In the genomic region with DNA sequence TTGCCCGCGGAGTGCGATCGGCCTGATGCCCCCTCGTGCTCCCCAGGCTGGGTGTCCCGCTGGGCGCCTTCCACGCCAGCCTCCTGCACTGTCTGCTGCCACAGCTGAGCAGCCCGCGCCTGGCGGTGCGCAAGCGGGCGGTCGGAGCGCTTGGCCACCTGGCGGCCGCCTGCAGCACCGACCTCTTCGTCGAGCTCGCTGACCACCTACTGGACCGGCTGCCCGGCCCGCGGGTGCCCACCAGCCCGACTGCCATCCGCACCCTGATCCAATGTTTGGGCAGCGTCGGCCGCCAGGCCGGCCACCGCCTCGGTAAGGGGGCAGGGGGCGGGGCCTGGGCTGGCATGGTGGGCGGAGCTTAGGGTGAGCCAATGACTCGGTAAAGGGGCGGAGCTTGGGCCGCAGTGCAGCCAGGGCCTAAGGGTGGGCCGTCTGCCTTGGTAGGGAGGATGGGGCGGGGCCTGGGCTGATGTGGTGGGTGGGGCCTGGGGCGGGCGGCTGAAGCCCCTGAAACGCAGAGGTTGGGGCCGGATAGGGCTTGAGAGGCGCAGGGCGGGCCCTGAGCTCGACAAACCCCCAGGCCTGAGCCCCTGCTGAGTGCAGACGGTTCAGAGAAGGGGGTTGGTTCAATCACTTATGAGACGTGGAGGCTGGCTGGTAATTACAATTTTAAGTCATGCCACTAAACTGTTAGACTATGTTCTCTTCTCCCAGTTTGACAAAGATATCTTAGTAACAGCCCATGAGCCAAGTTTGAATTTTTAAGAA, we compare ENCODE assay signal across 8 cellular contexts. TPM values are rescaled to one million over a fixed set of nuclear protein-coding genes. Genes with fewer than 3 reads are reported as not detected.
DNase-seq lines count a peak whose midpoint lies in the region; ATAC-seq and TF ChIP-seq lines count a peak whose summit lies in the region.

No MANE protein-coding gene starts in this region.

- ATAC-seq in GM19463 (IDR thresholded peaks at IDR 0.05; ENCODE audit: unreplicated experiment) (peak; percentile 99), Panc1 (peak; percentile 99)
- ATAC-seq in activated T-helper 17 cell treated with anti-CD3 and anti-CD28 coated beads, Interleukin-2, amount 50 U/mL, for 72 hours (replicated peaks) = peak; percentile 99
- peak; percentile 99 to 100 for ATAC-seq in natural killer cell treated with Interleukin-12 subunit alpha and Interleukin-12 subunit beta and Interleukin-15 and Interleukin-18, amount 100 ng/mL, for 72 hours

- CTCF ChIA-PET in CD4-positive, alpha-beta memory T cell (lab: Charles Lee; ENCODE audit: partially characterized antibody) = interaction anchor here (0.8 to 7.1 kb wide), 23 partner anchors 8 to 838 kb away, joined by 3 to 61 read pairs (median 4); a partner anchor contains a TSS
- CTCF ChIA-PET in Panc1 (lab: Charles Lee) = interaction anchor here (0.6 to 2.3 kb wide), 6 partner anchors 13 to 104 kb away, joined by 3 to 7 read pairs (median 5); a partner anchor contains a TSS

- intact Hi-C loops in CD4-positive, alpha-beta memory T cell (cut with micrococcal nuclease) = loop anchor here (1.0 kb wide), 3 partner anchors 14 to 104 kb away; a partner anchor contains a TSS
- intact Hi-C loops in Panc1 (cut with micrococcal nuclease; ENCODE audit: unreplicated experiment) = no loop called here

- no peaks in the 10 kb centered on the region for H3K9me3 ChIP-seq in CD4-positive, alpha-beta memory T cell (ENCODE audit: control insufficient read depth in 1 of 2, low read length in 2 of 2)
- H3K9me3 ChIP-seq in Panc1 (ENCODE audit: control insufficient read depth, insufficient read depth, low read depth, low read length) = no peaks in the 10 kb centered on the region

- BruUV-seq in Panc1 (replicated peaks; lab: Mats Ljungman, UMichigan) = no TSS peak

- H3K27ac Mint-ChIP-seq in CD4-positive, alpha-beta memory T cell = peak overlapping the region; percentile 14 to 87 (median 79)
- no peak overlapping the region for H3K27ac Mint-ChIP-seq in activated T-helper 17 cell treated with anti-CD3 and anti-CD28 coated beads, Interleukin-2, amount 50 U/mL, for 72 hours
- no peak overlapping the region for H3K27ac Mint-ChIP-seq in natural killer cell treated with Interleukin-12 subunit alpha and Interleukin-12 subunit beta and Interleukin-15 and Interleukin-18, amount 100 ng/mL, for 72 hours

- peaks cover 0 to 21% (median 11%) of the 10 kb centered on the region in 4 donors for H3K4me1 Mint-ChIP-seq in CD4-positive, alpha-beta memory T cell
- no peaks in the 10 kb centered on the region for H3K4me1 Mint-ChIP-seq in activated T-helper 17 cell treated with anti-CD3 and anti-CD28 coated beads, Interleukin-2, amount 50 U/mL, for 72 hours
- peaks cover 8 to 10% of the 10 kb centered on the region in 2 donors for H3K4me1 Mint-ChIP-seq in natural killer cell treated with Interleukin-12 subunit alpha and Interleukin-12 subunit beta and Interleukin-15 and Interleukin-18, amount 100 ng/mL, for 72 hours (ENCODE audit: low read depth in 2 of 2)

- peak; percentile 91 to 95 (median 93) for DNase-seq in CD4-positive, alpha-beta memory T cell
- DNase-seq in HK-2 (ENCODE audit: unreplicated experiment) = peak; percentile 90
- no peak for DNase-seq in Panc1 (ENCODE audit: low read depth, low spot score)
- DNase-seq in fibroblast of pulmonary artery (ENCODE audit: low read depth) = peak; percentile 90
- peak; percentile 94 for DNase-seq in natural killer cell treated with Interleukin-12 subunit alpha and Interleukin-12 subunit beta and Interleukin-15 and Interleukin-18, amount 100 ng/mL, for 72 hours (ENCODE audit: low spot score)
- DNase-seq in stimulated activated naive CD4-positive, alpha-beta T cell (lab: John Stamatoyannopoulos, UW) = peak; percentile 85 to 97 (median 94)

- H3K9me3 Mint-ChIP-seq in CD4-positive, alpha-beta memory T cell = no peaks in the 10 kb centered on the region
- no peaks in the 10 kb centered on the region for H3K9me3 Mint-ChIP-seq in activated T-helper 17 cell treated with anti-CD3 and anti-CD28 coated beads, Interleukin-2, amount 50 U/mL, for 72 hours
- no peaks in the 10 kb centered on the region for H3K9me3 Mint-ChIP-seq in natural killer cell treated with Interleukin-12 subunit alpha and Interleukin-12 subunit beta and Interleukin-15 and Interleukin-18, amount 100 ng/mL, for 72 hours

- H3K36me3 Mint-ChIP-seq in CD4-positive, alpha-beta memory T cell = no peaks in the 10 kb centered on the region
- H3K36me3 Mint-ChIP-seq in activated T-helper 17 cell treated with anti-CD3 and anti-CD28 coated beads, Interleukin-2, amount 50 U/mL, for 72 hours (ENCODE audit: low read depth) = no peaks in the 10 kb centered on the region
- no peaks in the 10 kb centered on the region for H3K36me3 Mint-ChIP-seq in natural killer cell treated with Interleukin-12 subunit alpha and Interleukin-12 subunit beta and Interleukin-15 and Interleukin-18, amount 100 ng/mL, for 72 hours

- H3K27me3 Mint-ChIP-seq in CD4-positive, alpha-beta memory T cell = no peaks in the 10 kb centered on the region
- no peaks in the 10 kb centered on the region for H3K27me3 Mint-ChIP-seq in activated T-helper 17 cell treated with anti-CD3 and anti-CD28 coated beads, Interleukin-2, amount 50 U/mL, for 72 hours
- H3K27me3 Mint-ChIP-seq in natural killer cell treated with Interleukin-12 subunit alpha and Interleukin-12 subunit beta and Interleukin-15 and Interleukin-18, amount 100 ng/mL, for 72 hours = peaks cover 0 to 3% of the 10 kb centered on the region in 2 donors

- POLR2A ChIA-PET in CD4-positive, alpha-beta memory T cell (lab: Charles Lee; ENCODE audit: partially characterized antibody) = interaction anchor here (1.0 to 3.4 kb wide), 7 partner anchors 14 to 189 kb away, joined by 3 to 44 read pairs (median 6); a partner anchor contains a TSS
- POLR2A ChIA-PET in Panc1 (lab: Charles Lee) = interaction anchor here (0.6 kb wide), 1 partner anchor 88 kb away, joined by 3 read pairs; no protein-coding TSS in a partner anchor

- peak overlapping the region in 1 of 2 donors; percentile 51 for H3K4me3 ChIP-seq in CD4-positive, alpha-beta memory T cell (ENCODE audit: low read length in 2 of 2)
- H3K4me3 ChIP-seq in Panc1 (ENCODE audit: low read depth in 2 of 2, low read length in 2 of 2) (peak overlapping the region; percentile 49 to 53), fibroblast of pulmonary artery (replicated peaks; ENCODE audit: low read depth, low read length) (peak overlapping the region; percentile 60)

- in situ Hi-C loops in Panc1 (cut with HindIII; ENCODE audit: low pct_unique_long_range_greater_than_20kb, low sequenced_read_pairs) = no loop called here

- no peaks in the 10 kb centered on the region for H3K36me3 ChIP-seq in CD4-positive, alpha-beta memory T cell (ENCODE audit: insufficient read depth, low read length)
- no peaks in the 10 kb centered on the region for H3K36me3 ChIP-seq in Panc1 (ENCODE audit: control insufficient read depth, insufficient read depth, low read length)

- TF ChIP-seq CTCF in Panc1 (IDR thresholded peaks at IDR 0.05) (peak; percentile 81), fibroblast of pulmonary artery (IDR thresholded peaks at IDR 0.05; ENCODE audit: low read length, missing control alignments) (peak; percentile 42)

- H3K27ac ChIP-seq in CD4-positive, alpha-beta memory T cell (ENCODE audit: low read depth, low read length) = peak overlapping the region; percentile 9
- peak overlapping the region; percentile 71; the same call in 1 of the 2 replicates for H3K27ac ChIP-seq in Panc1 (ENCODE audit: low read length)

- peaks cover 13% of the 10 kb centered on the region for H3K4me1 ChIP-seq in CD4-positive, alpha-beta memory T cell (ENCODE audit: insufficient read depth, low read length)
- peaks cover 4% of the 10 kb centered on the region; the same call in 1 of the 2 replicates for H3K4me1 ChIP-seq in Panc1 (ENCODE audit: control insufficient read depth, insufficient read depth, low read length)

- H3K4me3 Mint-ChIP-seq in CD4-positive, alpha-beta memory T cell = peak overlapping the region; percentile 66 to 78 (median 70)
- peak overlapping the region; percentile 44 for H3K4me3 Mint-ChIP-seq in activated T-helper 17 cell treated with anti-CD3 and anti-CD28 coated beads, Interleukin-2, amount 50 U/mL, for 72 hours
- H3K4me3 Mint-ChIP-seq in natural killer cell treated with Interleukin-12 subunit alpha and Interleukin-12 subunit beta and Interleukin-15 and Interleukin-18, amount 100 ng/mL, for 72 hours = peak overlapping the region; percentile 30

- H3K27me3 ChIP-seq in CD4-positive, alpha-beta memory T cell (ENCODE audit: insufficient read depth, low read length) = no peaks in the 10 kb centered on the region
- H3K27me3 ChIP-seq in Panc1 (ENCODE audit: control insufficient read depth, insufficient read depth, low read length) = no peaks in the 10 kb centered on the region

RNA-seq across cellular contexts. Expression of a gene that starts 13.7 kb away (rescaled TPM):
- total RNA-seq in CD4-positive, alpha-beta memory T cell = 1 to 10 TPM; 1.9 to 2.2 TPM
- 1 to 10 TPM; 2.2 to 2.3 TPM for polyA plus RNA-seq in CD4-positive, alpha-beta memory T cell
- total RNA-seq in Panc1 (2021; ENCODE audit: unreplicated experiment) = 0.13 TPM
- 0.30 TPM for polyA plus RNA-seq in Panc1 (2012; ENCODE audit: insufficient read length)
- under 1 TPM; 0.19 to 0.85 TPM for total RNA-seq in activated T-helper 17 cell treated with anti-CD3 and anti-CD28 coated beads, Interleukin-2, amount 50 U/mL, for 72 hours
- total RNA-seq in natural killer cell treated with Interleukin-12 subunit alpha and Interleukin-12 subunit beta and Interleukin-15 and Interleukin-18, amount 100 ng/mL, for 72 hours = under 1 TPM; 0.45 to 0.62 TPM

RNA-seq across cellular contexts. Expression of a gene that starts 31.2 kb away (rescaled TPM):
- 1,000 to 10,000 TPM; 3,446 to 3,480 TPM for total RNA-seq in CD4-positive, alpha-beta memory T cell
- 1,000 to 10,000 TPM; 2,040 to 3,234 TPM for polyA plus RNA-seq in CD4-positive, alpha-beta memory T cell
- 794 TPM for total RNA-seq in Panc1 (2021; ENCODE audit: unreplicated experiment)
- polyA plus RNA-seq in Panc1 (2012; ENCODE audit: insufficient read length) = 1,133 TPM
- 1,000 to 10,000 TPM; 2,210 to 2,773 TPM for total RNA-seq in activated T-helper 17 cell treated with anti-CD3 and anti-CD28 coated beads, Interleukin-2, amount 50 U/mL, for 72 hours
- 1,000 to 10,000 TPM; 1,132 to 1,133 TPM for total RNA-seq in natural killer cell treated with Interleukin-12 subunit alpha and Interleukin-12 subunit beta and Interleukin-15 and Interleukin-18, amount 100 ng/mL, for 72 hours

RNA-seq across cellular contexts. Expression of a gene that starts 51.1 kb away (rescaled TPM):
- not detected for total RNA-seq in CD4-positive, alpha-beta memory T cell
- polyA plus RNA-seq in CD4-positive, alpha-beta memory T cell = not detected
- total RNA-seq in Panc1 (2021; ENCODE audit: unreplicated experiment) = 1.3 TPM
- polyA plus RNA-seq in Panc1 (2012; ENCODE audit: insufficient read length) = 0.35 TPM
- total RNA-seq in activated T-helper 17 cell treated with anti-CD3 and anti-CD28 coated beads, Interleukin-2, amount 50 U/mL, for 72 hours = not detected
- not detected for total RNA-seq in natural killer cell treated with Interleukin-12 subunit alpha and Interleukin-12 subunit beta and Interleukin-15 and Interleukin-18, amount 100 ng/mL, for 72 hours

Comparison
In these comparisons a context has a peak if more than half of its experiments do, and no peak if none do; other contexts are left out.
1. H3K27ac Mint-ChIP-seq: peak in CD4-positive, alpha-beta memory T cell (7 of 7); none in activated T-helper 17 cell treated with anti-CD3 and anti-CD28 coated beads, Interleukin-2, amount 50 U/mL, for 72 hours (single experiment) and natural killer cell treated with Interleukin-12 subunit alpha and Interleukin-12 subunit beta and Interleukin-15 and Interleukin-18, amount 100 ng/mL, for 72 hours (0 of 2).
2. Peak in every context shown above with its lines, with median percentiles within 50 percentile points of each other: H3K4me3 Mint-ChIP-seq and ATAC-seq.